Comparison of ENCODE assay signal across 8 cellular contexts in the genomic region with DNA sequence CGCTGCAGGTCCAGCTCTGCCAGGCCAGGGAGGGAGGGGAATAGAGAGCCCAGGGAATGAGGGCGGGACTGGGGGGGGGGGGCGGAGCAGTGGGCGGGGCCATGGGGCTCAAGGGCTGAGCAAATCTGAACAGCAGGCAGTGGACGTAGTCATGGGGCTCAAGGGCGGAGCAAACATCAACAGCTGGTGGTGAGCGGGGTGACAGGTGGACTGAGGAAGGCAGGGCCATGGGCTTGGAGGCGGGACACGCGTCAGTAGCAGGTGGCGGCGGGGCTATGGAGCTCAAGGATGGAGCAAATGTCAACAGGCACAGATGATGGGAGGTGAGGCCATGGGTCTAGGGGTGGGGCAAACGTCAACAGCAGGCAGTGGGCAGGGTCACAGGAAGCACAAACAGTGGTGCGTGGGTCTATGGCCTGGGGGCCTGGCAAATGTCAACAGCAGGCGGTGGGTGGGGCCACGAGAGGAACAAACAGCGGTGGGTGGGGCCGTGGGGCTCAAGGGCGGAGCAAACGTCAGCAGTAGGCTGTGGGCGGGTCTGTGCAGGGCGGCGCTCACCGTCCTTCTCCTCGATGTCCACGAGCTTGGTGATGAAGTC. TPM values are rescaled to one million over a fixed set of nuclear protein-coding genes. Genes with fewer than 3 reads are reported as not detected.
DNase-seq lines count a peak whose midpoint lies in the region; ATAC-seq and TF ChIP-seq lines count a peak whose summit lies in the region.
"Not testable (repeated sequence)": the region's sequence is repeated elsewhere in the genome, so short reads cannot be mapped to it uniquely, and the experiment has no call there.

No MANE protein-coding gene starts in this region.

- intact Hi-C loops in upper lobe of right lung (cut with DNase I): not testable (repeated sequence)

- H3K27ac ChIP-seq in VCaP (peak overlapping the region; percentile 49; the same call in 1 of the 2 replicates), upper lobe of right lung (peak overlapping the region; percentile 30)

- ATAC-seq in GM18511 (IDR thresholded peaks at IDR 0.05; ENCODE audit: unreplicated experiment) (peak; percentile 69), HG02970 (IDR thresholded peaks at IDR 0.05; ENCODE audit: low FRiP score, unreplicated experiment) (peak; percentile 45), upper lobe of right lung (peak; percentile 90)

- DNase-seq in NCI-H2107 treated with DMSO at 0.1 percent for 48 hours (lab: John Stamatoyannopoulos, UW; ENCODE audit: unreplicated experiment): peak; percentile 81
- peak; percentile 15 for DNase-seq in astrocyte of the spinal cord (ENCODE audit: low read depth, low spot score)
- DNase-seq in hepatic stellate cell (ENCODE audit: low spot score): peak; percentile 22
- peak; percentile 71 for DNase-seq in renal cortical epithelial cell (ENCODE audit: low read depth)
- peak; percentile 98 for DNase-seq in upper lobe of right lung

- not testable (repeated sequence) for H3K4me1 ChIP-seq in upper lobe of right lung

- not testable (repeated sequence) for H3K9me3 ChIP-seq in upper lobe of right lung

- TF ChIP-seq CTCF in VCaP (conservative IDR thresholded peaks at IDR 0.05); astrocyte of the spinal cord (IDR thresholded peaks at IDR 0.05; ENCODE audit: low read depth, low read length); upper lobe of right lung (IDR thresholded peaks at IDR 0.05): not testable (repeated sequence)

- not testable (repeated sequence) for H3K27me3 ChIP-seq in upper lobe of right lung

- in situ Hi-C loops in astrocyte of the spinal cord (cut with HindIII; ENCODE audit: low sequenced_read_pairs): not testable (repeated sequence)

- not testable (repeated sequence) for H3K36me3 ChIP-seq in upper lobe of right lung

- H3K4me3 ChIP-seq in astrocyte of the spinal cord (ENCODE audit: low read depth, low read length) (peak overlapping the region; percentile 17), upper lobe of right lung (peak overlapping the region; percentile 34)

RNA-seq across cellular contexts. Expression of a gene that starts 5.4 kb away (rescaled TPM):
- 158 and 181 TPM in 2 replicates for total RNA-seq in renal cortical epithelial cell
- 93.7 TPM for total RNA-seq in upper lobe of right lung

RNA-seq across cellular contexts. Expression of a gene that starts 26.3 kb away (rescaled TPM):
- total RNA-seq in renal cortical epithelial cell: 0.15 TPM in 1 of 2 replicates, not detected in the other
- total RNA-seq in upper lobe of right lung: 1.1 TPM

RNA-seq across cellular contexts. Expression of a gene that starts 41.4 kb away (rescaled TPM):
- total RNA-seq in renal cortical epithelial cell: not detected in 2 replicates
- not detected for total RNA-seq in upper lobe of right lung

RNA-seq across cellular contexts. Expression of a gene that starts 43.3 kb away (rescaled TPM):
- 8.0 and 15.3 TPM in 2 replicates for total RNA-seq in renal cortical epithelial cell
- 26.8 TPM for total RNA-seq in upper lobe of right lung

Comparison
In these comparisons a context has a peak if more than half of its experiments do, and no peak if none do; other contexts are left out.
1. Peak in every context shown above with its lines: DNase-seq, ATAC-seq, H3K4me3 ChIP-seq and H3K27ac ChIP-seq.
2. DNase-seq: peak in every context shown above with its lines; median percentile 98 in upper lobe of right lung; 81 in NCI-H2107 treated with DMSO at 0.1 percent for 48 hours; 71 in renal cortical epithelial cell; 22 in hepatic stellate cell; 15 in astrocyte of the spinal cord.